ENCODE assay signal across 19 cellular contexts in genomic region chr19:39172700-39173501, GRCh38. TPM values are rescaled to one million over a fixed set of nuclear protein-coding genes. Genes with fewer than 3 reads are reported as not detected.
DNase-seq lines count a peak whose midpoint lies in the region; ATAC-seq, FAIRE-seq and TF ChIP-seq lines count a peak whose summit lies in the region.
"Had no signal": no experiment of that assay in that cellular context is flagged by ENCODE, and none has a peak within 500 bp of the region (broad histone marks: within the 10 kb centered on the region; RNA-seq: fewer than 3 reads in every experiment).

No MANE protein-coding gene starts in this region.

- in situ Hi-C loops in mammary epithelial cell (cut with MboI; ENCODE audit: low sequenced_read_pairs in 2 of 2) = no loop called here

- H3K27ac Mint-ChIP-seq in MCF 10A (ENCODE audit: low read depth, unreplicated experiment) (no peak overlapping the region), WTC11 (0 out of 2 replicates have a peak overlapping the region, but pooled peaks have one; percentile 49)

- H3K4me1 ChIP-seq in mammary epithelial cell (ENCODE audit: insufficient read depth, low read length) = peaks cover 3% of the 10 kb centered on the region
- H3K4me1 ChIP-seq in HEK293 (ENCODE audit: control insufficient read depth, insufficient read depth, low read length) = no peaks in the 10 kb centered on the region

- CTCF ChIA-PET in mammary epithelial cell (lab: Charles Lee; ENCODE audit: low non-redundant PET) = no interaction called here
- CTCF ChIA-PET in MCF 10A (lab: Yijun Ruan, JAX) = interaction anchor here (0.6 kb wide), 1 partner anchor 1193 kb away, joined by 3 read pairs; no protein-coding TSS in a partner anchor
- CTCF ChIA-PET in HEK293 (lab: Yijun Ruan, JAX) = interaction anchor here (0.7 to 5.1 kb wide), 3 partner anchors 14 to 169 kb away, joined by 3 to 33 read pairs (median 3); partner anchors contain the start of gene SAMD4B
- CTCF ChIA-PET in WTC11 (lab: Charles Lee) = no interaction called here

- H3K4me1 Mint-ChIP-seq in MCF 10A (ENCODE audit: insufficient read depth, unreplicated experiment) (no peaks in the 10 kb centered on the region), WTC11 (peaks cover 10% of the 10 kb centered on the region)
- H3K4me1 Mint-ChIP-seq: CD8-positive, alpha-beta memory T cell had no signal

- TF ChIP-seq CTCF in mammary epithelial cell (conservative IDR thresholded peaks at IDR 0.05 in 1 of 2, IDR thresholded peaks at IDR 0.05 in 1 of 2; ENCODE audit: extremely low read depth in 1 of 2, insufficient read depth in 1 of 2, low read depth in 1 of 2, low read length in 2 of 2) = no peak
- TF ChIP-seq CTCF in MCF 10A (IDR thresholded peaks at IDR 0.05; ENCODE audit: unreplicated experiment) = no peak
- no peak for TF ChIP-seq CTCF in HEK293 (tag by site-specific recombination; IDR thresholded peaks at IDR 0.05)
- no peak for TF ChIP-seq CTCF in WTC11 (IDR thresholded peaks at IDR 0.05)

- H3K27me3 ChIP-seq in mammary epithelial cell (ENCODE audit: insufficient read depth, low read length) = no peaks in the 10 kb centered on the region
- H3K27me3 ChIP-seq: BLaER1 had no signal

- DNase-seq in mammary epithelial cell (no peak), MCF 10A (ENCODE audit: unreplicated experiment) (no peak), WTC11 (ENCODE audit: low spot score) (no peak), urothelium cell line (ENCODE audit: low spot score) (no peak), COR-L47 (lab: John Stamatoyannopoulos, UW) (no peak)
- DNase-seq: AML-193; CD8-positive, alpha-beta memory T cell; DMS79; Kasumi-1; KBM-7 had no signal

- H3K4me3 ChIP-seq in mammary epithelial cell (replicated peaks in 1 of 3; ENCODE audit: insufficient read depth in 1 of 3, low read depth in 2 of 3, low read length in 3 of 3) = no peak overlapping the region
- no peak overlapping the region for H3K4me3 ChIP-seq in HEK293 (ENCODE audit: low read depth, low read length)
- H3K4me3 ChIP-seq: BLaER1, GM12878 had no signal

- H3K27me3 Mint-ChIP-seq in MCF 10A (ENCODE audit: insufficient read depth, unreplicated experiment) (no peaks in the 10 kb centered on the region), WTC11 (ENCODE audit: low read depth) (no peaks in the 10 kb centered on the region)
- H3K27me3 Mint-ChIP-seq: CD8-positive, alpha-beta memory T cell had no signal

- no peak overlapping the region for H3K4me2 ChIP-seq in mammary epithelial cell (ENCODE audit: insufficient read depth, low read depth, low read length)
- H3K4me2 ChIP-seq: BLaER1 had no signal

- H3K9me3 Mint-ChIP-seq in MCF 10A (ENCODE audit: unreplicated experiment) (no peaks in the 10 kb centered on the region), WTC11 (no peaks in the 10 kb centered on the region)
- H3K9me3 Mint-ChIP-seq: CD8-positive, alpha-beta memory T cell had no signal

- peaks cover 12% of the 10 kb centered on the region for H3K79me2 ChIP-seq in mammary epithelial cell (ENCODE audit: insufficient read depth, low read length)

- no peak for FAIRE-seq in urothelium cell line (lab: Jason Lieb, UNC)
- FAIRE-seq: GM12878, H54, HTR-8/SVneo had no signal

- POLR2A ChIA-PET in MCF 10A (lab: Yijun Ruan, JAX) = no interaction called here
- POLR2A ChIA-PET in HEK293 (lab: Yijun Ruan, JAX) = no interaction called here
- POLR2A ChIA-PET in WTC11 (lab: Charles Lee) = no interaction called here

- peaks cover 29% of the 10 kb centered on the region for H3K36me3 Mint-ChIP-seq in MCF 10A (ENCODE audit: insufficient read depth, unreplicated experiment)
- H3K36me3 Mint-ChIP-seq in WTC11 = no peaks in the 10 kb centered on the region

- intact Hi-C loops in mammary epithelial cell (cut with micrococcal nuclease) = no loop called here
- intact Hi-C loops in MCF 10A (cut with micrococcal nuclease) = no loop called here

- H3K9ac ChIP-seq in mammary epithelial cell (ENCODE audit: insufficient read depth, low read length) = no peak overlapping the region
- H3K9ac ChIP-seq: BLaER1 had no signal

- dilution Hi-C loops in mammary epithelial cell (cut with HindIII; ENCODE audit: low sequenced_read_pairs) = loop anchor here (5.0 kb wide), 3 partner anchors 39 to 106 kb away; partner anchors contain the start of gene PAK4

- ATAC-seq in WTC11 (no peak), GM21528 (IDR thresholded peaks at IDR 0.05; ENCODE audit: low FRiP score, unreplicated experiment) (no peak), HG03460 (IDR thresholded peaks at IDR 0.05; ENCODE audit: unreplicated experiment) (no peak)
- ATAC-seq: GM12878 had no signal

- 88% methylated on average over 8 of the region's 45 CpGs for WGBS in mammary epithelial cell (ENCODE audit: low coverage, missing lambda C conversion rate)

- no peaks in the 10 kb centered on the region for H3K9me3 ChIP-seq in mammary epithelial cell (replicated peaks; ENCODE audit: insufficient read depth, low read length)
- H3K9me3 ChIP-seq in HEK293 (ENCODE audit: control insufficient read depth, insufficient read depth, low read depth, low read length) = no peaks in the 10 kb centered on the region
- H3K9me3 ChIP-seq: BLaER1 had no signal

- no peaks in the 10 kb centered on the region for H3K36me3 ChIP-seq in mammary epithelial cell (ENCODE audit: insufficient read depth, low read length)
- H3K36me3 ChIP-seq in HEK293 (ENCODE audit: control insufficient read depth in 2 of 2, insufficient read depth in 1 of 2, low read length in 2 of 2) = peaks cover 23 to 48% of the 10 kb centered on the region in 2 experiments; a peak in 2 of 3 replicates

- no peak overlapping the region for H3K27ac ChIP-seq in mammary epithelial cell (ENCODE audit: insufficient read depth, low read depth, low read length)
- H3K27ac ChIP-seq in HEK293 (ENCODE audit: extremely low read depth, low read depth, low read length) = no peak overlapping the region
- H3K27ac ChIP-seq: 22Rv1, BLaER1 had no signal

- no peak overlapping the region for H2AFZ ChIP-seq in mammary epithelial cell (ENCODE audit: low read depth, low read length)

- H3K4me3 Mint-ChIP-seq in MCF 10A (ENCODE audit: unreplicated experiment) (no peak overlapping the region), WTC11 (no peak overlapping the region)
- H3K4me3 Mint-ChIP-seq: CD8-positive, alpha-beta memory T cell had no signal

- BruUV-seq in mammary epithelial cell (replicated peaks; lab: Mats Ljungman, UMichigan) = TSS peak; percentile 35
- no TSS peak for BruUV-seq in MCF 10A (replicated peaks; lab: Mats Ljungman, UMichigan)

- no peaks in the 10 kb centered on the region for H4K20me1 ChIP-seq in mammary epithelial cell (ENCODE audit: insufficient read depth, low read length)

TF ChIP-seq in HEK293, 187 proteins besides CTCF, POLR2A, EP300 and RAD21 (continues in another document):
- no peak for TF ChIP-seq ZBTB44 (tag by site-specific recombination; IDR thresholded peaks at IDR 0.05)
- no peak for TF ChIP-seq ZNF23 (tag by site-specific recombination; IDR thresholded peaks at IDR 0.05; ENCODE audit: borderline replicate concordance)
- TF ChIP-seq ZNF302 (tag by site-specific recombination; IDR thresholded peaks at IDR 0.05; ENCODE audit: low read depth) = no peak
- TF ChIP-seq ZEB2 (tag by site-specific recombination; IDR thresholded peaks at IDR 0.05) = no peak
- TF ChIP-seq ZNF37A (tag by site-specific recombination; IDR thresholded peaks at IDR 0.05) = no peak

TF ChIP-seq in WTC11, 78 proteins besides CTCF, POLR2A, EP300 and RAD21 (continues in another document):
- TF ChIP-seq E2F4 (CRISPR knock-in tag; IDR thresholded peaks at IDR 0.05; ENCODE audit: borderline replicate concordance, low read depth) (no peak), NFATC4 (CRISPR knock-in tag; IDR thresholded peaks at IDR 0.05) (no peak)

RNA-seq across cellular contexts. Expression of gene NCCRP1, which starts 23.9 kb away (rescaled TPM):
- under 1 TPM; 0.31 to 0.50 TPM for total RNA-seq in mammary epithelial cell
- 0.84 TPM for polyA plus RNA-seq in mammary epithelial cell
- 1.4 TPM for polyA minus RNA-seq in mammary epithelial cell
- total RNA-seq in MCF 10A (2022) = not detected in 2 replicates
- total RNA-seq in WTC11 (2021) = 2.0 to 2.5 TPM (median 2.2 TPM) in 3 replicates
- total RNA-seq: CD8-positive, alpha-beta memory T cell; GM12878 had no signal
- polyA plus RNA-seq: CD8-positive, alpha-beta memory T cell; GM12878 had no signal

RNA-seq across cellular contexts. Expression of gene SYCN, which starts 31.2 kb away (rescaled TPM):
- total RNA-seq in mammary epithelial cell = not detected
- polyA plus RNA-seq in mammary epithelial cell = not detected
- polyA minus RNA-seq in mammary epithelial cell = not detected
- total RNA-seq in MCF 10A (2022) = not detected in 2 replicates
- total RNA-seq in WTC11 (2021) = 0.37 to 1.1 TPM (median 0.77 TPM) in 3 replicates
- total RNA-seq: CD8-positive, alpha-beta memory T cell; G401 had no signal
- polyA plus RNA-seq: CD8-positive, alpha-beta memory T cell; GM12878 had no signal

RNA-seq across cellular contexts. Expression of gene PAK4, which starts 47.3 kb away (rescaled TPM):
- total RNA-seq in mammary epithelial cell (10 to 100 TPM in 1 of 2 donors, 1 to 10 TPM in 1; 8.8 to 45.1 TPM), MCF 10A (2022) (28.4 and 29.5 TPM in 2 replicates), WTC11 (2021) (69.8 to 77.7 TPM (median 73.9 TPM) in 3 replicates)
- 25.8 TPM for polyA plus RNA-seq in mammary epithelial cell
- polyA minus RNA-seq in mammary epithelial cell = 58.1 TPM

Comparison
In these comparisons a context has a peak if more than half of its experiments do, and no peak if none do; other contexts are left out.
1. CTCF ChIA-PET loops: an anchor here in MCF 10A (0.6 kb wide) and HEK293 (0.7 to 5.1 kb wide); none called in mammary epithelial cell and WTC11.